1 cellular context compared by ENCODE assay signal in genomic region chr13:22848539-22849052, GRCh38.
TF ChIP-seq lines count a peak whose summit lies in the region.

No MANE protein-coding gene starts in this region.

TF ChIP-seq in HepG2, 621 proteins besides CTCF, POLR2A, EP300 and RAD21 (continued from another document and continues in another):
- TF ChIP-seq PHF21A (CRISPR knock-in tag; IDR thresholded peaks at IDR 0.05) (peak; percentile 44; the same call in 1 of the 2 replicates), ARNT2 (CRISPR knock-in tag; IDR thresholded peaks at IDR 0.05; ENCODE audit: low read depth) (0 out of 2 replicates have a peak, but pooled peaks have one; percentile 34), MAX (IDR thresholded peaks at IDR 0.05) (peak; percentile 72), ZNF775 (CRISPR knock-in tag; IDR thresholded peaks at IDR 0.05; ENCODE audit: borderline replicate concordance) (no peak), UBTF (CRISPR knock-in tag; IDR thresholded peaks at IDR 0.05) (peak; percentile 68), ZBTB40 (IDR thresholded peaks at IDR 0.05) (no peak), ZBTB40 (CRISPR knock-in tag; IDR thresholded peaks at IDR 0.05) (peak; percentile 53; the same call in 1 of the 2 replicates), ZNF605 (CRISPR knock-in tag; IDR thresholded peaks at IDR 0.05) (no peak), DMAP1 (CRISPR knock-in tag; IDR thresholded peaks at IDR 0.05) (peak; percentile 54; the same call in 1 of the 2 replicates), ZNF513 (CRISPR knock-in tag; conservative IDR thresholded peaks at IDR 0.05) (no peak), SUZ12 (IDR thresholded peaks at IDR 0.05; ENCODE audit: low read depth, low read length) (no peak), ZKSCAN5 (CRISPR knock-in tag; IDR thresholded peaks at IDR 0.05) (no peak), THRA (CRISPR knock-in tag; IDR thresholded peaks at IDR 0.05; ENCODE audit: borderline replicate concordance) (peak; percentile 53; the same call in 1 of the 2 replicates), DMTF1 (CRISPR knock-in tag; IDR thresholded peaks at IDR 0.05) (no peak), ZNF12 (CRISPR knock-in tag; IDR thresholded peaks at IDR 0.05) (no peak), CBX1 (IDR thresholded peaks at IDR 0.05; ENCODE audit: low read depth) (peak; percentile 72), ZFP91 (CRISPR knock-in tag; IDR thresholded peaks at IDR 0.05; ENCODE audit: borderline replicate concordance) (0 out of 2 replicates have a peak, but pooled peaks have one; percentile 19), ERF (CRISPR knock-in tag; IDR thresholded peaks at IDR 0.05) (no peak), ZNF614 (CRISPR knock-in tag; IDR thresholded peaks at IDR 0.05; ENCODE audit: borderline replicate concordance) (0 out of 2 replicates have a peak, but pooled peaks have one; percentile 19), KDM4B (CRISPR knock-in tag; IDR thresholded peaks at IDR 0.05) (no peak), CBFB (CRISPR knock-in tag; IDR thresholded peaks at IDR 0.05) (no peak)
- TF ChIP-seq, protein P1, sequence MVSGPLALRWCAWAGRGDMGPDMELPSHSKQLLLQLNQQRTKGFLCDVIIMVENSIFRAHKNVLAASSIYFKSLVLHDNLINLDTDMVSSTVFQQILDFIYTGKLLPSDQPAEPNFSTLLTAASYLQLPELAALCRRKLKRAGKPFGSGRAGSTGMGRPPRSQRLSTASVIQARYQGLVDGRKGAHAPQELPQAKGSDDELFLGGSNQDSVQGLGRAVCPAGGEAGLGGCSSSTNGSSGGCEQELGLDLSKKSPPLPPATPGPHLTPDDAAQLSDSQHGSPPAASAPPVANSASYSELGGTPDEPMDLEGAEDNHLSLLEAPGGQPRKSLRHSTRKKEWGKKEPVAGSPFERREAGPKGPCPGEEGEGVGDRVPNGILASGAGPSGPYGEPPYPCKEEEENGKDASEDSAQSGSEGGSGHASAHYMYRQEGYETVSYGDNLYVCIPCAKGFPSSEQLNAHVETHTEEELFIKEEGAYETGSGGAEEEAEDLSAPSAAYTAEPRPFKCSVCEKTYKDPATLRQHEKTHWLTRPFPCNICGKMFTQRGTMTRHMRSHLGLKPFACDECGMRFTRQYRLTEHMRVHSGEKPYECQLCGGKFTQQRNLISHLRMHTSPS (CRISPR knock-in tag; IDR thresholded peaks at IDR 0.05; ENCODE audit: low read depth): 0 out of 2 replicates have a peak, but pooled peaks have one; percentile 57
- TF ChIP-seq, protein P2, sequence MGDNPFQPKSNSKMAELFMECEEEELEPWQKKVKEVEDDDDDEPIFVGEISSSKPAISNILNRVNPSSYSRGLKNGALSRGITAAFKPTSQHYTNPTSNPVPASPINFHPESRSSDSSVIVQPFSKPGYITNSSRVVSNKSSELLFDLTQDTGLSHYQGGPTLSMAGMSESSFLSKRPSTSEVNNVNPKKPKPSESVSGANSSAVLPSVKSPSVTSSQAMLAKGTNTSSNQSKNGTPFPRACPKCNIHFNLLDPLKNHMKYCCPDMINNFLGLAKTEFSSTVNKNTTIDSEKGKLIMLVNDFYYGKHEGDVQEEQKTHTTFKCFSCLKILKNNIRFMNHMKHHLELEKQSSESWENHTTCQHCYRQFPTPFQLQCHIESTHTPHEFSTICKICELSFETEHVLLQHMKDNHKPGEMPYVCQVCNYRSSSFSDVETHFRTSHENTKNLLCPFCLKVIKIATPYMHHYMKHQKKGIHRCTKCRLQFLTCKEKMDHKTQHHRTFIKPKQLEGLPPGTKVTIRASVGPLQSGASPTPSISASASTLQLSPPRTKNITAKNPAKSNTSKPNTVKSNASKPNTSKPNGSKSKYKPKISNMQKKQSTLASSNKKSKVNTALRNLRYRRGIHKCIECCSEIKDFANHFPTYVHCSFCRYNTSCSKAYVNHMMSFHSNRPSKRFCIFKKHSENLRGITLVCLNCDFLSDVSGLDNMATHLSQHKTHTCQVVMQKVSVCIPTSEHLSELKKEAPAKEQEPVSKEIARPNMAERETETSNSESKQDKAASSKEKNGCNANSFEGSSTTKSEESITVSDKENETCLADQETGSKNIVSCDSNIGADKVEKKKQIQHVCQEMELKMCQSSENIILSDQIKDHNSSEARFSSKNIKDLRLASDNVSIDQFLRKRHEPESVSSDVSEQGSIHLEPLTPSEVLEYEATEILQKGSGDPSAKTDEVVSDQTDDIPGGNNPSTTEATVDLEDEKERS (CRISPR knock-in tag; IDR thresholded peaks at IDR 0.05): peak; percentile 77
